ENCODE assay signal across 7 cellular contexts in the genomic region with DNA sequence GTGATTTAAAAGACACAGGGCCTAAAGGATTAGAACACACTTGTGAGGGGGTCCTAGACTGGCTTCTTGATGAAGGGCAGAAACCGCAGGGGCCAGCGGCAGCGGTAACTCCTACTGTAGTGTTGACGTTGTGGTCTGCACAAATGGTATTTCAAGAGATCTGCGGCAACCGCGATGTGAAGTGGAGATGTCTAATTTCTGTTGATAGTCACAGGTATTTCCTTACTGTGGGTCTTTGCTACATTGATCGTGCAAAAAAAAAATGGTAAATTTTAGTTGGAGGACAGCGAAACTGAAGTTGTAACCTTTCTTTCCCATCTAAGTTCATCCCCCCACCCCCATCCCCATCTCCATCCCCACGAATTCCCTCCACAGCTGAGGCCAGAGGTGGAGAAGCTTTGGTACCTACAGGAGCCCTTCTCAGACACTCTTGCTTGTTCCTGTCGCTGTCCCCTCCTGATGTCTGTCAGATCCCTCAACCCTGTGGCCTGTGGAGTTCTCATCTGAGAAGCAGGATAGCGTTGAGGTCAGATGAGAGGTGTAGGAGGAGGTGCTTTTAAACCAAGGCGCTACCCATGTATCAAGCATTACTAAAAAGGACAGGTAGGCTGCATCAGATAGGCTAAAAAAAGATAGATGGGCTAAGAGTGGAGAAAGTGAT. TPM values are rescaled to one million over a fixed set of nuclear protein-coding genes. Genes with fewer than 3 reads are reported as not detected.
DNase-seq lines count a peak whose midpoint lies in the region; ATAC-seq and TF ChIP-seq lines count a peak whose summit lies in the region.

No MANE protein-coding gene starts in this region.

- POLR2A ChIA-PET in naive thymus-derived CD8-positive, alpha-beta T cell (lab: Charles Lee): interaction anchor here (1.0 kb wide), 1 partner anchor 144 kb away, joined by 3 read pairs; no protein-coding TSS in a partner anchor

- no peak for TF ChIP-seq EP300 in esophagus muscularis mucosa (IDR thresholded peaks at IDR 0.05)

- peak overlapping the region; percentile 78 for H3K4me3 ChIP-seq in Loucy (ENCODE audit: low read length, poor library complexity, severe bottlenecking)
- H3K4me3 ChIP-seq in esophagus muscularis mucosa: peak overlapping the region; percentile 72 to 84 (median 79)

- peak overlapping the region; percentile 72 to 98 (median 96) for H3K27ac Mint-ChIP-seq in naive thymus-derived CD8-positive, alpha-beta T cell

- peak; percentile 31 for ATAC-seq in GM21717 (IDR thresholded peaks at IDR 0.05; ENCODE audit: unreplicated experiment)
- ATAC-seq in naive thymus-derived CD8-positive, alpha-beta T cell: peak; percentile 45 to 66

- no peaks in the 10 kb centered on the region for H3K9me3 Mint-ChIP-seq in naive thymus-derived CD8-positive, alpha-beta T cell

- no peaks in the 10 kb centered on the region; the same call in 1 of the 2 replicates for H3K36me3 ChIP-seq in Loucy (ENCODE audit: insufficient read depth, low read length)
- H3K36me3 ChIP-seq in esophagus muscularis mucosa: peaks cover 0 to 5% (median 3%) of the 10 kb centered on the region in 4 donors

- peaks cover 0 to 15% (median 11%) of the 10 kb centered on the region in 3 donors for H3K36me3 Mint-ChIP-seq in naive thymus-derived CD8-positive, alpha-beta T cell

- intact Hi-C loops in esophagus muscularis mucosa (cut with DNase I): loop anchor here (2.0 kb wide), 1 partner anchor 316 kb away; no protein-coding TSS in a partner anchor

- H2AFZ ChIP-seq in Loucy (ENCODE audit: low read length): peak overlapping the region; percentile 80

- H3K9me2 ChIP-seq in Loucy (replicated peaks; ENCODE audit: low read depth, low read length): no peaks in the 10 kb centered on the region

- peaks cover 28 to 50% (median 43%) of the 10 kb centered on the region in 4 donors for H3K4me1 Mint-ChIP-seq in naive thymus-derived CD8-positive, alpha-beta T cell

- no peak for TF ChIP-seq CTCF in Loucy (conservative IDR thresholded peaks at IDR 0.05; ENCODE audit: low read length)
- no peak for TF ChIP-seq CTCF in esophagus muscularis mucosa (IDR thresholded peaks at IDR 0.05)

- peaks cover 0 to 1% (median 0%) of the 10 kb centered on the region in 5 donors for H3K27me3 Mint-ChIP-seq in naive thymus-derived CD8-positive, alpha-beta T cell

- TF ChIP-seq POLR2A in esophagus muscularis mucosa (IDR thresholded peaks at IDR 0.05; ENCODE audit: low read depth): no peak

- 11% methylated on average over 13 of the region's 13 CpGs for WGBS in esophagus muscularis mucosa

- no peaks in the 10 kb centered on the region for H3F3A ChIP-seq in Loucy (ENCODE audit: low read depth)

- H3K9ac ChIP-seq in Loucy (ENCODE audit: low read depth, low read length, poor library complexity, severe bottlenecking): peak overlapping the region; percentile 90

- peak overlapping the region; percentile 93 for H3K4me2 ChIP-seq in Loucy (ENCODE audit: low read depth, low read length, poor library complexity, severe bottlenecking)

- peak overlapping the region; percentile 92 to 99 (median 97) for H3K4me3 Mint-ChIP-seq in naive thymus-derived CD8-positive, alpha-beta T cell

- H3K9me3 ChIP-seq in Loucy (ENCODE audit: insufficient read depth, low read depth, low read length) (no peaks in the 10 kb centered on the region), esophagus muscularis mucosa (no peaks in the 10 kb centered on the region)

- no peaks in the 10 kb centered on the region for H3K27me3 ChIP-seq in Loucy (ENCODE audit: insufficient read depth, low read length, poor library complexity, severe bottlenecking)
- no peaks in the 10 kb centered on the region for H3K27me3 ChIP-seq in esophagus muscularis mucosa

- peak overlapping the region; percentile 77 to 84 (median 82) for H3K27ac ChIP-seq in esophagus muscularis mucosa (replicated peaks in 1 of 4)

- H3K4me1 ChIP-seq in Loucy (ENCODE audit: insufficient read depth, low read length, poor library complexity, severe bottlenecking) (peaks cover 46% of the 10 kb centered on the region), esophagus muscularis mucosa (peaks cover 17 to 34% (median 26%) of the 10 kb centered on the region in 4 donors)

- H4K20me1 ChIP-seq in Loucy (ENCODE audit: insufficient read depth, low read length, poor library complexity, severe bottlenecking): peaks cover 3% of the 10 kb centered on the region

- H3K79me2 ChIP-seq in Loucy (ENCODE audit: insufficient read depth, low read length): peaks cover 51% of the 10 kb centered on the region

- DNase-seq in GDM1 (lab: John Stamatoyannopoulos, UW) (peak; percentile 4), esophagus muscularis mucosa (ENCODE audit: extremely low spot score) (no peak), mesenteric fat pad (ENCODE audit: low spot score) (no peak)
- DNase-seq in activated CD4-positive, alpha-beta T cell treated with anti-CD3 and anti-CD28 coated beads, Interleukin-2, amount 50 U/mL, for 4 hours: peak; percentile 5 to 13
- DNase-seq in naive thymus-derived CD8-positive, alpha-beta T cell: peak in 6 of 10 donors; percentile 9 to 30 (median 25)

RNA-seq across cellular contexts. Expression of a gene that starts 0.6 kb away (rescaled TPM):
- 10 to 100 TPM; 21.7 to 26.6 (median 24.6) TPM for total RNA-seq in esophagus muscularis mucosa
- total RNA-seq in naive thymus-derived CD8-positive, alpha-beta T cell: 10 to 100 TPM; 15.1 to 16.6 TPM
- 10 to 100 TPM; 29.5 to 91.1 (median 37.6) TPM for polyA plus RNA-seq in naive thymus-derived CD8-positive, alpha-beta T cell
- 33.5 TPM for total RNA-seq in mesenteric fat pad

Comparison
In these comparisons a context has a peak if more than half of its experiments do, and no peak if none do; other contexts are left out.
1. DNase-seq: peak in GDM1 (single experiment), activated CD4-positive, alpha-beta T cell treated with anti-CD3 and anti-CD28 coated beads, Interleukin-2, amount 50 U/mL, for 4 hours (2 of 2) and naive thymus-derived CD8-positive, alpha-beta T cell (6 of 10); none in esophagus muscularis mucosa (single experiment) and mesenteric fat pad (single experiment).